Comparison of ENCODE assay signal across 12 cellular contexts in the genomic region with DNA sequence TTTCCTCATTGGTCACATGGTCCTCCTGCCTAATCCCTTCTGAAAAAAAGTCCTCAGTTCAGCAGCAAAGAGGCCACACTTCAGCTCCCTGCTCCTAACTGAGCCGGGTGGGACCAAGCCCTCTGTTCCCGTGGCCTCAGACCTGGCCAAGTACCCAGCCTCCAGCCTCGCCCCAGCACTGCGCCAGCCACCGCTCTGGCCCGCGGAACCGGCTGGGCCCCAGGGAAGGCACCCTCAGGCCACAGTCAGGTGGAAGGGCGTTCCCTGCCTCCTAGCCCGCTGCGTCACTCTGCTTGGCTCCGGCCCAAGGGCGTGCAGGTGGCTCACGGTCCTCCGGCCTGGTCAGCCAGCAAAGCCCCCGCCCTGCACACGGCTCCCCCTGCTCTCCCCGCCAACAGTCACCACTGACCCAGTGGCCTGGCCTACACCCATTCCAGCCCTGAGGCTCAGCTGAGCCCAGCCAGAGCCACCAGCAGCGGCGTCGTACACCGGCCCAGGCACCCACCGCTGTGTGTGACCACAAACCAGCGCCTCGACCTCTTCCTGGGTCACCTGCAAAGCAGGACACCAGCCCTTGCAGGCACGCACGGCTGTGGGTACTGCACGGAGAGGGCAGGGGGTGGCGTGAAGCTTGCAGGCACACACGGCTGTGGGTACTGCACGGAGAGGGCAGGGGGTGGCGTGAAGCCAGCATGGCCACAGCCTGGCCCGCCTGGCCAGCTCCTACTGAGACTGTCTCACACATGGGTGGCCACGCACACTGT. TPM values are rescaled to one million over a fixed set of nuclear protein-coding genes. Genes with fewer than 3 reads are reported as not detected.
DNase-seq lines count a peak whose midpoint lies in the region; ATAC-seq, FAIRE-seq and TF ChIP-seq lines count a peak whose summit lies in the region.
"Had no signal": no experiment of that assay in that cellular context is flagged by ENCODE, and none has a peak within 500 bp of the region (broad histone marks: within the 10 kb centered on the region; RNA-seq: fewer than 3 reads in every experiment).

No MANE protein-coding gene starts in this region.

- WGBS in GM12878 (ENCODE audit: insufficient coverage, insufficient replicate concordance, low lambda C conversion rate, missing lambda C conversion rate) = 93% methylated on average over 28 of the region's 34 CpGs

- ATAC-seq in GM12878 (no peak), gastrocnemius medialis (peak; percentile 48 to 61), GM21423 (IDR thresholded peaks at IDR 0.05; ENCODE audit: unreplicated experiment) (no peak), HG03432 (IDR thresholded peaks at IDR 0.05; ENCODE audit: unreplicated experiment) (no peak)
- ATAC-seq: T-cell had no signal

- no peaks in the 10 kb centered on the region for H3K9me3 ChIP-seq in GM12878 (replicated peaks; ENCODE audit: control insufficient read depth, insufficient read depth, low read length)
- no peaks in the 10 kb centered on the region for H3K9me3 ChIP-seq in gastrocnemius medialis
- H3K9me3 ChIP-seq: ovary had no signal

- in situ Hi-C loops in GM12878 (cut with MboI) = no loop called here
- in situ Hi-C loops in gastrocnemius medialis (cut with MboI; ENCODE audit: low sequenced_read_pairs in 4 of 4) = loop anchor here in 1 of 4 donors (25.0 kb wide), 1 partner anchor 128 kb away; a partner anchor contains a TSS

- H3K79me2 ChIP-seq in GM12878 (ENCODE audit: control insufficient read depth, insufficient read depth, low read length) = no peaks in the 10 kb centered on the region; the same call in 1 of the 2 replicates

- H3K4me3 ChIP-seq in GM12878 (no peak overlapping the region), gastrocnemius medialis (peak overlapping the region in 1 of 4 donors; percentile 4)
- H3K4me3 ChIP-seq: ovary had no signal

- intact Hi-C loops in GM12878 (cut with micrococcal nuclease; ENCODE audit: unreplicated experiment) (no loop called here), gastrocnemius medialis (cut with DNase I; ENCODE audit: low total_unique reads) (no loop called here)

- SMC1A ChIA-PET in GM12878 (lab: Charles Lee; ENCODE audit: uncharacterized antibody, unreplicated experiment) = no interaction called here

- H3K4me1 ChIP-seq in GM12878 (ENCODE audit: control insufficient read depth, insufficient read depth, low read length) (no peaks in the 10 kb centered on the region), gastrocnemius medialis (peaks cover 10% of the 10 kb centered on the region in 2 donors)

- peak; percentile 88 for DNase-seq in HK-2 (ENCODE audit: unreplicated experiment)
- no peak for DNase-seq in GM12878 (ENCODE audit: low read depth, low spot score)
- DNase-seq in iris pigment epithelial cell (ENCODE audit: low read depth) = peak; percentile 7
- DNase-seq in gastrocnemius medialis = peak in 1 of 2 donors; percentile 73
- no peak for DNase-seq in putamen (ENCODE audit: low spot score)
- no peak for DNase-seq in NCI-H2107 treated with DMSO at 0.1 percent for 48 hours (lab: John Stamatoyannopoulos, UW; ENCODE audit: unreplicated experiment)
- DNase-seq: activated effector memory CD4-positive, alpha-beta T cell treated with Interleukin-2 at 50 U/mL for 16 hours; stimulated activated naive CD4-positive, alpha-beta T cell; T-cell had no signal

- no TSS peak for BruUV-seq in GM12878 (replicated peaks; lab: Mats Ljungman, UMichigan)

- H3K4me2 ChIP-seq in GM12878 (ENCODE audit: control insufficient read depth, insufficient read depth) = no peak overlapping the region

- POLR2A ChIA-PET in GM12878 (lab: Charles Lee) = no interaction called here

- no peak overlapping the region for H2AFZ ChIP-seq in GM12878 (ENCODE audit: control insufficient read depth, low read depth, low read length)

- TF ChIP-seq CTCF in GM12878 (IDR thresholded peaks at IDR 0.05 in 2 of 3, conservative IDR thresholded peaks at IDR 0.05 in 1 of 3; ENCODE audit: control insufficient read depth in 2 of 3, extremely low read depth in 1 of 3, insufficient read depth in 1 of 3, low read depth in 3 of 3, low read length in 3 of 3) (no peak), gastrocnemius medialis (IDR thresholded peaks at IDR 0.05 in 4 of 5, conservative IDR thresholded peaks at IDR 0.05 in 1 of 5) (no peak)

- H4K20me1 ChIP-seq in GM12878 (ENCODE audit: control insufficient read depth, insufficient read depth) = no peaks in the 10 kb centered on the region

- CTCF ChIA-PET in GM12878 (lab: Yijun Ruan, JAX) = no interaction called here

- RAD21 ChIA-PET in GM12878 (lab: Charles Lee; ENCODE audit: unreplicated experiment) = interaction anchor here (1.5 kb wide), 1 partner anchor 18 kb away, joined by 4 read pairs; no protein-coding TSS in a partner anchor

- peak; percentile 45; the same call in 1 of the 2 replicates for TF ChIP-seq POLR2A in GM12878 (IDR thresholded peaks at IDR 0.05; ENCODE audit: low read depth, low read length)
- TF ChIP-seq POLR2A in gastrocnemius medialis (IDR thresholded peaks at IDR 0.05) = no peak

- FAIRE-seq in GM12878 (lab: Jason Lieb, UNC) = no peak

- TF ChIP-seq RAD21 in GM12878 (IDR thresholded peaks at IDR 0.05; ENCODE audit: insufficient read depth, low read depth, low read length) = no peak

- no peak overlapping the region for H3K9ac ChIP-seq in GM12878 (ENCODE audit: control insufficient read depth, insufficient read depth, low read length)

- H3K27ac ChIP-seq in GM12878 (ENCODE audit: control insufficient read depth, insufficient read depth) = no peak overlapping the region
- peak overlapping the region; percentile 48 to 71 (median 70) for H3K27ac ChIP-seq in gastrocnemius medialis
- H3K27ac ChIP-seq: ovary had no signal

- no peaks in the 10 kb centered on the region for H3K27me3 ChIP-seq in GM12878 (replicated peaks in 1 of 2; ENCODE audit: control insufficient read depth in 2 of 2, insufficient read depth in 2 of 2, low read length in 1 of 2)
- H3K27me3 ChIP-seq in gastrocnemius medialis = no peaks in the 10 kb centered on the region
- H3K27me3 ChIP-seq: ovary had no signal

- no peak for TF ChIP-seq EP300 in GM12878 (IDR thresholded peaks at IDR 0.05; ENCODE audit: borderline replicate concordance in 1 of 2, control insufficient read depth in 1 of 2, low read depth in 2 of 2, low read length in 2 of 2)

- peaks cover 20 to 53% of the 10 kb centered on the region in 2 experiments for H3K36me3 ChIP-seq in GM12878 (ENCODE audit: control insufficient read depth in 2 of 2, insufficient read depth in 2 of 2, low read length in 1 of 2)
- H3K36me3 ChIP-seq in gastrocnemius medialis = peaks cover 0 to 74% of the 10 kb centered on the region in 2 donors
- H3K36me3 ChIP-seq: ovary had no signal

TF ChIP-seq in GM12878, 131 proteins besides CTCF, POLR2A, EP300 and RAD21:
- TF ChIP-seq, protein P1, sequence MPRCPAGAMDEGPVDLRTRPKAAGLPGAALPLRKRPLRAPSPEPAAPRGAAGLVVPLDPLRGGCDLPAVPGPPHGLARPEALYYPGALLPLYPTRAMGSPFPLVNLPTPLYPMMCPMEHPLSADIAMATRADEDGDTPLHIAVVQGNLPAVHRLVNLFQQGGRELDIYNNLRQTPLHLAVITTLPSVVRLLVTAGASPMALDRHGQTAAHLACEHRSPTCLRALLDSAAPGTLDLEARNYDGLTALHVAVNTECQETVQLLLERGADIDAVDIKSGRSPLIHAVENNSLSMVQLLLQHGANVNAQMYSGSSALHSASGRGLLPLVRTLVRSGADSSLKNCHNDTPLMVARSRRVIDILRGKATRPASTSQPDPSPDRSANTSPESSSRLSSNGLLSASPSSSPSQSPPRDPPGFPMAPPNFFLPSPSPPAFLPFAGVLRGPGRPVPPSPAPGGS (IDR thresholded peaks at IDR 0.05; ENCODE audit: borderline replicate concordance, insufficient read depth, low read depth, low read length, poor library complexity, severe bottlenecking) = peak; percentile 55
- no peak for TF ChIP-seq BRCA1 (IDR thresholded peaks at IDR 0.05; ENCODE audit: low read depth, low read length)

RNA-seq across cellular contexts. Expression of a gene that starts 19.4 kb away (rescaled TPM):
- 113 and 124 TPM in 2 replicates for total RNA-seq in GM12878 (2013; cell fraction: nucleolus; rRNA removed)
- 46.5 and 49.1 TPM in 2 replicates for total RNA-seq in GM12878 (2014; rRNA removed)
- total RNA-seq in GM12878 (2014; rRNA removed; fragmentation: Illumina TruSeq; extraction: Trizol) = 27.0 and 30.2 TPM in 2 replicates
- total RNA-seq in GM12878 (2021) = 78.7 and 93.2 TPM in 2 replicates
- polyA plus RNA-seq in GM12878 (2011; ENCODE audit: low read depth) = 36.7 TPM
- polyA plus RNA-seq in GM12878 (2011; rRNA removed) = 48.7 and 62.6 TPM in 2 replicates
- 72.7 and 78.2 TPM in 2 replicates for polyA plus RNA-seq in GM12878 (2011; cell fraction: cytosol; rRNA removed)
- polyA plus RNA-seq in GM12878 (2011; cell fraction: nucleus; rRNA removed) = 242 and 315 TPM in 2 replicates
- 42.3 and 46.1 TPM in 2 replicates for polyA plus RNA-seq in GM12878 (2012)
- polyA plus RNA-seq in GM12878 (2014; fragmentation: Illumina TruSeq; extraction: Trizol) = 10.6 and 32.9 TPM in 2 replicates
- 1 to 10 TPM; 1.1 to 3.6 TPM for polyA plus RNA-seq in GM12878 (2014; fragmentation: Nextera tagmentation; extraction: Ambion mirVana)
- polyA plus RNA-seq in GM12878 (2014; rRNA removed) = 70.8 and 75.2 TPM in 2 replicates
- 10 to 100 TPM; 44.6 to 60.6 TPM for polyA plus RNA-seq in GM12878 (2016; fragmentation: Nextera tagmentation; extraction: Ambion mirVana)
- polyA minus RNA-seq in GM12878 (2011; rRNA and poly(A)+ RNA removed) = 21.1 and 51.6 TPM in 2 replicates
- 29.9 and 30.3 TPM in 2 replicates for polyA minus RNA-seq in GM12878 (2011; cell fraction: cytosol; rRNA and poly(A)+ RNA removed)
- 39.2 and 54.4 TPM in 2 replicates for polyA minus RNA-seq in GM12878 (2011; cell fraction: nucleus; rRNA and poly(A)+ RNA removed)
- 10 to 100 TPM; 20.1 to 33.1 (median 32.5) TPM for total RNA-seq in gastrocnemius medialis

RNA-seq across cellular contexts. Expression of a gene that starts 34.7 kb away (rescaled TPM):
- 45.6 and 46.9 TPM in 2 replicates for total RNA-seq in GM12878 (2013; cell fraction: nucleolus; rRNA removed)
- 19.3 and 29.4 TPM in 2 replicates for total RNA-seq in GM12878 (2014; rRNA removed)
- 20.1 and 22.0 TPM in 2 replicates for total RNA-seq in GM12878 (2014; rRNA removed; fragmentation: Illumina TruSeq; extraction: Trizol)
- total RNA-seq in GM12878 (2021) = 37.0 and 46.0 TPM in 2 replicates
- 32.2 TPM for polyA plus RNA-seq in GM12878 (2011; ENCODE audit: low read depth)
- polyA plus RNA-seq in GM12878 (2011; rRNA removed) = 3.6 and 7.4 TPM in 2 replicates
- 10.7 and 16.9 TPM in 2 replicates for polyA plus RNA-seq in GM12878 (2011; cell fraction: cytosol; rRNA removed)
- 166 and 242 TPM in 2 replicates for polyA plus RNA-seq in GM12878 (2011; cell fraction: nucleus; rRNA removed)
- polyA plus RNA-seq in GM12878 (2012) = 30.6 and 44.2 TPM in 2 replicates
- polyA plus RNA-seq in GM12878 (2014; fragmentation: Illumina TruSeq; extraction: Trizol) = 20.1 and 30.0 TPM in 2 replicates
- polyA plus RNA-seq in GM12878 (2014; fragmentation: Nextera tagmentation; extraction: Ambion mirVana) = 1 to 10 TPM; 5.1 to 9.0 TPM
- polyA plus RNA-seq in GM12878 (2014; rRNA removed) = 37.4 and 52.0 TPM in 2 replicates
- 10 to 100 TPM; 24.0 to 27.8 TPM for polyA plus RNA-seq in GM12878 (2016; fragmentation: Nextera tagmentation; extraction: Ambion mirVana)
- 9.1 and 11.0 TPM in 2 replicates for polyA minus RNA-seq in GM12878 (2011; rRNA and poly(A)+ RNA removed)
- polyA minus RNA-seq in GM12878 (2011; cell fraction: cytosol; rRNA and poly(A)+ RNA removed) = 69.0 and 71.3 TPM in 2 replicates
- 23.5 and 39.3 TPM in 2 replicates for polyA minus RNA-seq in GM12878 (2011; cell fraction: nucleus; rRNA and poly(A)+ RNA removed)
- 10 to 100 TPM in 3 of 4 donors, 1 to 10 TPM in 1; 9.0 to 14.6 (median 11.6) TPM for total RNA-seq in gastrocnemius medialis

Comparison
In these comparisons a context has a peak if more than half of its experiments do, and no peak if none do; other contexts are left out.
1. DNase-seq: peak in HK-2 (single experiment) and iris pigment epithelial cell (single experiment); none in GM12878 (single experiment), putamen (single experiment) and NCI-H2107 treated with DMSO at 0.1 percent for 48 hours (single experiment).
2. ATAC-seq: peak in gastrocnemius medialis (2 of 2); none in GM12878 (single experiment), GM21423 (single experiment) and HG03432 (single experiment).